In the genomic region with DNA sequence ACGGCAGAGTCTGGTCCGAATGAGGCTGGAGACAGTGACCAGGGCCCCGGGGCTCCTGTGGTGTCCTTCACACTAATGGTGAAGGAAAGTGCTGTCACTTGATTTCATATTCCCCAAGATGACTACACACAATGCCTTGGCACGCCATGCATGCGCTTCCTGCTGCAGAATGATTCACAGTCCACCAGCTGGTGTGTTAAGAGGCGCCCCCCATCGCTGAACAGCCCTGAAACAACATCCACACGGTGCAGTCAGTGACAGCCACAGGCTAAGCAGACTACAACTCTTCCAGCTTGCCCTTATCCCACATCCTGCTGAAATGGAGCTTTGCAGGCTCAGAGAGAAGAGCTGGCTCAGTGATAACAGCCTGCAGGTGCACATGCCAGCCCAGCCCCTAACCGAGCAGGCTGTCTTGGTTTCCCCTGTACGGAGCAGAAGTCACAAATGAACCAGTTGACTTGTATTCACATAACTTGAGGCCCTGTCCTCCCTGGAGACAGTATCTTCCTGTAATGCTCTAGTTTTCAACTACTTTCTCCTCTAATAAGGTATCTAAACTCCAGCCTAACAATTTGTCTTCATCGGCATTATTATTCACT, we compare ENCODE assay signal across 1 cellular context.
TF ChIP-seq lines count a peak whose summit lies in the region.

No MANE protein-coding gene starts in this region.

TF ChIP-seq in WTC11, 78 proteins besides CTCF, POLR2A, EP300 and RAD21 (continued from another document):
- no peak for TF ChIP-seq STAT6 (CRISPR knock-in tag; conservative IDR thresholded peaks at IDR 0.05; ENCODE audit: low read depth)
- TF ChIP-seq ATF1 (CRISPR knock-in tag; IDR thresholded peaks at IDR 0.05) = no peak
- no peak for TF ChIP-seq NFE2L1 (CRISPR knock-in tag; IDR thresholded peaks at IDR 0.05)
- TF ChIP-seq RORB (CRISPR knock-in tag; IDR thresholded peaks at IDR 0.05) = no peak
- no peak for TF ChIP-seq IRF2 (CRISPR knock-in tag; IDR thresholded peaks at IDR 0.05; ENCODE audit: borderline replicate concordance, low read depth)
- TF ChIP-seq ERG (CRISPR knock-in tag; IDR thresholded peaks at IDR 0.05) = no peak
- TF ChIP-seq E2F1 (CRISPR knock-in tag; IDR thresholded peaks at IDR 0.05) = no peak
